Comparison of ENCODE assay signal across 24 cellular contexts in the genomic region with DNA sequence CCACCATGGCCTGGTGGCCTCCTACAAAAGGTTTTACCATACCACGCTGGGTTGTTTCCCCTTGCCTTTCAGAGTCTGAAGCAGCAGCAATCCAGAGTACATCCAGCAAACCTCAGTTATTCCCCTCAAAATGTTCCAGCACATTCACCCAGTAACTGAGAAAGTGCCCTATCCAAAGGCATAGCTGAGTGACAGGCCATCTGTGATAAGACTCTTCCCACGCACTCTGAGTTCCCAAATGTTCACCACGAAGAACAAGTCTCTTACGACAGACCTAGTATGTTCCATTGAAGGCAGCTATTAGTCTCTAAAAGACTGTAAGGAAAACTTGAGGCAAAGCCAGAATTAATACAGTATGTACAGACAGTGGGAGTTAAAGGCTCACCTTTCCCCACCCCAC. TPM values are rescaled to one million over a fixed set of nuclear protein-coding genes. Genes with fewer than 3 reads are reported as not detected.
"Had no signal": no experiment of that assay in that cellular context is flagged by ENCODE, and none has a peak within 500 bp of the region (broad histone marks: within the 10 kb centered on the region; RNA-seq: fewer than 3 reads in every experiment).

No MANE protein-coding gene starts in this region.

- H3K27me3 Mint-ChIP-seq: stimulated activated naive CD8-positive, alpha-beta T cell treated with anti-CD3 and anti-CD28 coated beads, Interleukin-15, Interleukin-2, amounts not matched to agents 100 ng/mL and 50 ng/mL, for 24 hours had no signal

- H3K4me3 Mint-ChIP-seq: activated naive CD4-positive, alpha-beta T cell treated with anti-CD3 and anti-CD28 coated beads for 36 hours; natural killer cell; stimulated activated naive CD8-positive, alpha-beta T cell treated with anti-CD3 and anti-CD28 coated beads, Interleukin-15, Interleukin-2, amounts not matched to agents 100 ng/mL and 50 ng/mL, for 24 hours had no signal

- ATAC-seq: activated CD4-positive, CD25-positive, alpha-beta regulatory T cell treated with anti-CD3 and anti-CD28 coated beads, Interleukin-2, amount 50 U/mL, for 24 hours; left ventricle myocardium superior; natural killer cell; psoas muscle had no signal

- H3K9me3 Mint-ChIP-seq: activated naive CD4-positive, alpha-beta T cell treated with anti-CD3 and anti-CD28 coated beads for 36 hours; natural killer cell; stimulated activated naive CD8-positive, alpha-beta T cell treated with anti-CD3 and anti-CD28 coated beads, Interleukin-15, Interleukin-2, amounts not matched to agents 100 ng/mL and 50 ng/mL, for 24 hours had no signal

- DNase-seq: activated CD4-positive, alpha-beta T cell treated with anti-CD3 and anti-CD28 coated beads, Interleukin-2, amount 50 U/mL, for 4 hours; activated CD8-positive, alpha-beta memory T cell treated with anti-CD3 and anti-CD28 coated beads for 24 hours; activated CD8-positive, alpha-beta memory T cell treated with anti-CD3 and anti-CD28 coated beads, Interleukin-2, amount 50 U/mL, for 4 hours; activated effector memory CD4-positive, alpha-beta T cell treated with Interleukin-2 at 50 U/mL for 16 hours; activated naive CD4-positive, alpha-beta T cell treated with anti-CD3 and anti-CD28 coated beads for 36 hours; activated T-cell treated with anti-CD3 and anti-CD28 coated beads, Interleukin-2, amount 50 U/mL, for 48 hours; brain microvascular endothelial cell; central memory CD4-positive, alpha-beta T cell; effector memory CD4-positive, alpha-beta T cell; foreskin melanocyte; left ventricle myocardium superior; mammary epithelial cell; midbrain; natural killer cell; ovary; psoas muscle; stimulated activated CD4-positive, alpha-beta T cell treated with anti-CD3 and anti-CD28 coated beads, Interleukin-4, amount 100 ng/mL, for 24 hours; T1000 had no signal

- H3K27ac Mint-ChIP-seq: activated naive CD4-positive, alpha-beta T cell treated with anti-CD3 and anti-CD28 coated beads for 36 hours; natural killer cell; stimulated activated naive CD8-positive, alpha-beta T cell treated with anti-CD3 and anti-CD28 coated beads, Interleukin-15, Interleukin-2, amounts not matched to agents 100 ng/mL and 50 ng/mL, for 24 hours had no signal

RNA-seq across cellular contexts. Expression of a gene that starts 31.6 kb away (rescaled TPM):
- total RNA-seq: left ventricle myocardium superior, psoas muscle, right atrium auricular region, suprapubic skin, tibial nerve, urinary bladder had no signal
